In genomic region chr10:118017850-118018249, GRCh38 we compare ENCODE assay signal across 22 cellular contexts. TPM values are rescaled to one million over a fixed set of nuclear protein-coding genes. Genes with fewer than 3 reads are reported as not detected.
DNase-seq lines count a peak whose midpoint lies in the region; ATAC-seq and TF ChIP-seq lines count a peak whose summit lies in the region.
"Had no signal": no experiment of that assay in that cellular context is flagged by ENCODE, and none has a peak within 500 bp of the region (broad histone marks: within the 10 kb centered on the region; RNA-seq: fewer than 3 reads in every experiment).

No MANE protein-coding gene starts in this region.

- no peaks in the 10 kb centered on the region for H3K36me3 ChIP-seq in NT2/D1 (ENCODE audit: insufficient read depth, insufficient read length, low read length)

- WGBS in right cardiac atrium, result 96% methylated on average over 5 of the region's 5 CpGs

- H3K9me3 Mint-ChIP-seq in glutamatergic neuron (ENCODE audit: unreplicated experiment) (peaks cover 1% of the 10 kb centered on the region), mesothelial cell of epicardium (no peaks in the 10 kb centered on the region), CD14-positive monocyte (no peaks in the 10 kb centered on the region)
- H3K9me3 Mint-ChIP-seq: activated CD4-positive, alpha-beta T cell treated with anti-CD3 and anti-CD28 coated beads, Interleukin-2, amount 10 ng/mL, durations not matched to agents 24 days and 14 days; naive B cell; T-helper 1 cell treated with Interleukin-12 subunit alpha and Interleukin-12 subunit beta and Interleukin-4 antibody, amounts not matched to agents 30 μg/mL and 1 μg/mL, for 36 hours had no signal

- no peak for ATAC-seq in right cardiac atrium
- ATAC-seq: activated CD8-positive, alpha-beta memory T cell treated with anti-CD3 and anti-CD28 coated beads, Interleukin-2, amount 10 ng/mL, durations not matched to agents 7 days and 5 days; esophagus mucosa had no signal

- no peaks in the 10 kb centered on the region for H3K4me1 ChIP-seq in NT2/D1 (ENCODE audit: insufficient read depth, insufficient read length)
- H3K4me1 ChIP-seq in right cardiac atrium (ENCODE audit: control insufficient read depth, insufficient read depth, low read length), result no peaks in the 10 kb centered on the region

- H3K9me3 ChIP-seq in NT2/D1 (ENCODE audit: insufficient read depth, low read length) (no peaks in the 10 kb centered on the region), right cardiac atrium (ENCODE audit: control insufficient read depth, low read length) (no peaks in the 10 kb centered on the region)

- H3K4me1 Mint-ChIP-seq in glutamatergic neuron (ENCODE audit: low read depth, unreplicated experiment) (peaks cover 25% of the 10 kb centered on the region), mesothelial cell of epicardium (peaks cover 14% of the 10 kb centered on the region), CD14-positive monocyte (no peaks in the 10 kb centered on the region)
- H3K4me1 Mint-ChIP-seq: activated CD4-positive, alpha-beta T cell treated with anti-CD3 and anti-CD28 coated beads, Interleukin-2, amount 10 ng/mL, durations not matched to agents 24 days and 14 days; activated CD8-positive, alpha-beta memory T cell treated with anti-CD3 and anti-CD28 coated beads, Interleukin-2, amount 10 ng/mL, durations not matched to agents 7 days and 5 days; naive B cell had no signal

- intact Hi-C loops in CD14-positive monocyte (cut with micrococcal nuclease) (no loop called here), right cardiac atrium (cut with DNase I) (no loop called here)

- peaks cover 4% of the 10 kb centered on the region for H3K27me3 Mint-ChIP-seq in glutamatergic neuron (ENCODE audit: unreplicated experiment)
- H3K27me3 Mint-ChIP-seq in mesothelial cell of epicardium (ENCODE audit: low read depth), result no peaks in the 10 kb centered on the region
- no peaks in the 10 kb centered on the region for H3K27me3 Mint-ChIP-seq in CD14-positive monocyte (ENCODE audit: low read depth in 3 of 3)
- H3K27me3 Mint-ChIP-seq: activated CD4-positive, alpha-beta T cell treated with anti-CD3 and anti-CD28 coated beads, Interleukin-2, amount 10 ng/mL, durations not matched to agents 24 days and 14 days; activated CD8-positive, alpha-beta memory T cell treated with anti-CD3 and anti-CD28 coated beads, Interleukin-2, amount 10 ng/mL, durations not matched to agents 7 days and 5 days; activated naive CD8-positive, alpha-beta T cell; naive B cell had no signal

- H3K4me3 ChIP-seq in NT2/D1 (ENCODE audit: insufficient read length, low read depth) (no peak overlapping the region), right cardiac atrium (ENCODE audit: low read length) (no peak overlapping the region)

- H3K4me3 Mint-ChIP-seq in glutamatergic neuron (ENCODE audit: unreplicated experiment) (peak overlapping the region; percentile 22), mesothelial cell of epicardium (peak overlapping the region; percentile 2), CD14-positive monocyte (no peak overlapping the region)
- H3K4me3 Mint-ChIP-seq: activated CD4-positive, alpha-beta T cell treated with anti-CD3 and anti-CD28 coated beads, Interleukin-2, amount 10 ng/mL, durations not matched to agents 24 days and 14 days; activated CD8-positive, alpha-beta memory T cell treated with anti-CD3 and anti-CD28 coated beads, Interleukin-2, amount 10 ng/mL, durations not matched to agents 7 days and 5 days; activated naive CD8-positive, alpha-beta T cell; naive B cell; T-helper 1 cell treated with Interleukin-12 subunit alpha and Interleukin-12 subunit beta and Interleukin-4 antibody, amounts not matched to agents 30 μg/mL and 1 μg/mL, for 36 hours had no signal

- peak; percentile 6 for DNase-seq in NT2/D1 (ENCODE audit: low read depth, low spot score)
- DNase-seq in glutamatergic neuron, result no peak
- no peak for DNase-seq in mesothelial cell of epicardium (ENCODE audit: low spot score in 2 of 2, unreplicated experiment in 2 of 2)
- DNase-seq in CD14-positive monocyte (ENCODE audit: low spot score), result no peak
- no peak for DNase-seq in KG1 (lab: John Stamatoyannopoulos, UW)
- DNase-seq in right cardiac atrium, result no peak
- no peak for DNase-seq in NOMO-1 treated with dmso at 0.1 percent for 144 hours (lab: John Stamatoyannopoulos, UW; ENCODE audit: unreplicated experiment)
- DNase-seq: activated CD8-positive, alpha-beta memory T cell treated with anti-CD3 and anti-CD28 coated beads, Interleukin-2, amount 10 ng/mL, durations not matched to agents 7 days and 5 days; DMS79; effector memory CD4-positive, alpha-beta T cell; foreskin melanocyte; hippocampal formation; Karpas-422; kidney glomerular epithelial cell; mesenchymal stem cell; naive B cell; NCI-H1694 treated with DMSO at 0.1 percent for 48 hours; substantia nigra had no signal

- H3K27ac Mint-ChIP-seq in glutamatergic neuron (ENCODE audit: unreplicated experiment) (no peak overlapping the region), mesothelial cell of epicardium (peak overlapping the region; percentile 81), CD14-positive monocyte (no peak overlapping the region)
- H3K27ac Mint-ChIP-seq: activated CD4-positive, alpha-beta T cell treated with anti-CD3 and anti-CD28 coated beads, Interleukin-2, amount 10 ng/mL, durations not matched to agents 24 days and 14 days; activated CD8-positive, alpha-beta memory T cell treated with anti-CD3 and anti-CD28 coated beads, Interleukin-2, amount 10 ng/mL, durations not matched to agents 7 days and 5 days; activated naive CD8-positive, alpha-beta T cell; naive B cell; T-helper 1 cell treated with Interleukin-12 subunit alpha and Interleukin-12 subunit beta and Interleukin-4 antibody, amounts not matched to agents 30 μg/mL and 1 μg/mL, for 36 hours had no signal

- no peak overlapping the region for H3K27ac ChIP-seq in right cardiac atrium (ENCODE audit: low read length)

- H3K9ac ChIP-seq in NT2/D1 (ENCODE audit: insufficient read length, low read depth), result no peak overlapping the region

- H3K27me3 ChIP-seq in NT2/D1 (ENCODE audit: insufficient read depth, insufficient read length) (no peaks in the 10 kb centered on the region), right cardiac atrium (ENCODE audit: control insufficient read depth, insufficient read depth) (no peaks in the 10 kb centered on the region)

- H3K36me3 Mint-ChIP-seq in glutamatergic neuron (ENCODE audit: unreplicated experiment) (no peaks in the 10 kb centered on the region), mesothelial cell of epicardium (peaks cover 3% of the 10 kb centered on the region), CD14-positive monocyte (peaks cover 37 to 38% of the 10 kb centered on the region in 2 donors)

- TF ChIP-seq CTCF in glutamatergic neuron (IDR thresholded peaks at IDR 0.05; ENCODE audit: partially characterized antibody, unreplicated experiment) (no peak), mesothelial cell of epicardium (IDR thresholded peaks at IDR 0.05; ENCODE audit: unreplicated experiment) (no peak), CD14-positive monocyte (IDR thresholded peaks at IDR 0.05) (no peak)

RNA-seq across cellular contexts. Expression of gene RAB11FIP2, which starts 28.9 kb away (rescaled TPM):
- total RNA-seq in glutamatergic neuron (ENCODE audit: unreplicated experiment), result 21.8 TPM
- total RNA-seq in mesothelial cell of epicardium, result 29.5 to 32.5 TPM (median 31.8 TPM) in 3 replicates
- polyA plus RNA-seq in CD14-positive monocyte, result 1 to 10 TPM; 3.5 to 5.4 TPM
- total RNA-seq in right cardiac atrium, result 10 to 100 TPM; 16.6 to 18.3 (median 17.2) TPM
- polyA plus RNA-seq in right cardiac atrium, result 4.9 TPM

Comparison
In these comparisons a context has a peak if more than half of its experiments do, and no peak if none do; other contexts are left out.
1. H3K4me3 Mint-ChIP-seq: peak in glutamatergic neuron (single experiment) and mesothelial cell of epicardium (single experiment); none in CD14-positive monocyte (0 of 2).